27 cellular contexts compared by ENCODE assay signal in genomic region chr18:67608909-67609308, GRCh38.
DNase-seq lines count a peak whose midpoint lies in the region; TF ChIP-seq lines count a peak whose summit lies in the region.
"Had no signal": no experiment of that assay in that cellular context is flagged by ENCODE, and none has a peak within 500 bp of the region (broad histone marks: within the 10 kb centered on the region; RNA-seq: fewer than 3 reads in every experiment).

No MANE protein-coding gene starts in this region.

- no peaks in the 10 kb centered on the region for H3K36me3 Mint-ChIP-seq in MCF 10A (ENCODE audit: insufficient read depth, unreplicated experiment)
- H3K36me3 Mint-ChIP-seq: CD14-positive monocyte had no signal

- no TSS peak for BruUV-seq in MCF 10A (replicated peaks; lab: Mats Ljungman, UMichigan)

- intact Hi-C loops in MCF 10A (cut with micrococcal nuclease) (no loop called here), breast epithelium (cut with DNase I; ENCODE audit: low total_unique reads) (no loop called here)

- no peak for TF ChIP-seq POLR2A in breast epithelium (IDR thresholded peaks at IDR 0.05)

- H3K4me3 Mint-ChIP-seq in MCF 10A (ENCODE audit: unreplicated experiment) = no peak overlapping the region
- H3K4me3 Mint-ChIP-seq: activated naive CD4-positive, alpha-beta T cell treated with anti-CD3 and anti-CD28 coated beads for 36 hours; CD14-positive monocyte had no signal

- no peaks in the 10 kb centered on the region for H3K9me3 Mint-ChIP-seq in MCF 10A (ENCODE audit: unreplicated experiment)

- no peak overlapping the region for H3K4me3 ChIP-seq in breast epithelium
- no peak overlapping the region for H3K4me3 ChIP-seq in astrocyte of the spinal cord (ENCODE audit: low read depth, low read length)
- no peak overlapping the region for H3K4me3 ChIP-seq in fibroblast of villous mesenchyme (ENCODE audit: low read depth, low read length)
- H3K4me3 ChIP-seq: prostate gland had no signal

- peak; percentile 18 for DNase-seq in MCF 10A (ENCODE audit: unreplicated experiment)
- DNase-seq in breast epithelium (ENCODE audit: low spot score in 2 of 2) = no peak
- DNase-seq in astrocyte of the spinal cord (ENCODE audit: low read depth, low spot score) = peak; percentile 54
- peak; percentile 31 for DNase-seq in fibroblast of villous mesenchyme (ENCODE audit: low read depth)
- no peak for DNase-seq in SW480 (ENCODE audit: low spot score)
- no peak for DNase-seq in NCI-H2107 (lab: John Stamatoyannopoulos, UW)
- DNase-seq in DMS114 treated with DMSO at 0.1 percent for 48 hours (lab: John Stamatoyannopoulos, UW; ENCODE audit: unreplicated experiment) = no peak
- no peak for DNase-seq in NCI-H524 (lab: John Stamatoyannopoulos, UW)
- DNase-seq: activated naive CD4-positive, alpha-beta T cell treated with anti-CD3 and anti-CD28 coated beads for 36 hours; central memory CD4-positive, alpha-beta T cell; DMS53; effector CD8-positive, alpha-beta T cell; foreskin keratinocyte; hypothalamus; kidney glomerular epithelial cell; NCI-H1694 treated with DMSO at 0.1 percent for 48 hours; NCI-H446; NK-92 treated with Interleukin-12 subunit alpha and Interleukin-12 subunit beta, amount 100 ng/mL, for 24 hours; small intestine; stimulated activated CD4-positive, alpha-beta T cell treated with anti-CD3 and anti-CD28 coated beads, Interleukin-4, amount 100 ng/mL, for 4 hours; substantia nigra; T-helper 1 cell had no signal

- no peaks in the 10 kb centered on the region for H3K9me3 ChIP-seq in breast epithelium
- H3K9me3 ChIP-seq: prostate gland had no signal

- TF ChIP-seq CTCF in MCF 10A (IDR thresholded peaks at IDR 0.05; ENCODE audit: unreplicated experiment) = no peak
- TF ChIP-seq CTCF in breast epithelium (IDR thresholded peaks at IDR 0.05) = no peak
- no peak for TF ChIP-seq CTCF in astrocyte of the spinal cord (IDR thresholded peaks at IDR 0.05; ENCODE audit: low read depth, low read length)
- no peak for TF ChIP-seq CTCF in fibroblast of villous mesenchyme (IDR thresholded peaks at IDR 0.05; ENCODE audit: insufficient read depth, low read depth, low read length)

- H3K36me3 ChIP-seq in breast epithelium = peaks cover 5% of the 10 kb centered on the region
- H3K36me3 ChIP-seq: prostate gland had no signal

- peaks cover 7% of the 10 kb centered on the region for H3K4me1 Mint-ChIP-seq in MCF 10A (ENCODE audit: insufficient read depth, unreplicated experiment)
- H3K4me1 Mint-ChIP-seq: CD14-positive monocyte had no signal

- H3K27ac ChIP-seq in breast epithelium = no peak overlapping the region
- H3K27ac ChIP-seq: 22Rv1, foreskin keratinocyte, prostate gland, RWPE1, VCaP had no signal

- POLR2A ChIA-PET in MCF 10A (lab: Yijun Ruan, JAX) = interaction anchor here (1.0 to 1.2 kb wide), 3 partner anchors 12 to 430 kb away, joined by 3 to 8 read pairs (median 4); no protein-coding TSS in a partner anchor

- no peaks in the 10 kb centered on the region for H3K27me3 ChIP-seq in breast epithelium
- H3K27me3 ChIP-seq: foreskin keratinocyte had no signal

- H3K4me1 ChIP-seq in breast epithelium = no peaks in the 10 kb centered on the region
- H3K4me1 ChIP-seq: foreskin keratinocyte, prostate gland had no signal

- no peaks in the 10 kb centered on the region for H3K27me3 Mint-ChIP-seq in MCF 10A (ENCODE audit: insufficient read depth, unreplicated experiment)

- CTCF ChIA-PET in MCF 10A (lab: Yijun Ruan, JAX) = no interaction called here

- in situ Hi-C loops in astrocyte of the spinal cord (cut with HindIII; ENCODE audit: low sequenced_read_pairs) = no loop called here

- H3K27ac Mint-ChIP-seq in MCF 10A (ENCODE audit: low read depth, unreplicated experiment) = no peak overlapping the region
- H3K27ac Mint-ChIP-seq: activated naive CD4-positive, alpha-beta T cell treated with anti-CD3 and anti-CD28 coated beads for 36 hours; CD14-positive monocyte had no signal

Comparison
In these comparisons a context has a peak if more than half of its experiments do, and no peak if none do; other contexts are left out.
1. DNase-seq: peak in MCF 10A (single experiment), astrocyte of the spinal cord (single experiment) and fibroblast of villous mesenchyme (single experiment); none in breast epithelium (0 of 2), SW480 (single experiment), NCI-H2107 (single experiment), DMS114 treated with DMSO at 0.1 percent for 48 hours (single experiment) and NCI-H524 (0 of 2).